ENCODE assay signal across 1 cellular context in genomic region chr15:75104804-75105557, GRCh38.
TF ChIP-seq lines count a peak whose summit lies in the region.

No MANE protein-coding gene starts in this region.

TF ChIP-seq in SK-N-SH treated with all-trans-retinoic acid at 6 μM for 48 hours, 23 proteins besides CTCF, POLR2A, EP300 and RAD21 (continued from another document):
- TF ChIP-seq CSRNP3 (CRISPR knock-in tag; IDR thresholded peaks at IDR 0.05) = no peak
